ENCODE assay signal across 8 cellular contexts in the genomic region with DNA sequence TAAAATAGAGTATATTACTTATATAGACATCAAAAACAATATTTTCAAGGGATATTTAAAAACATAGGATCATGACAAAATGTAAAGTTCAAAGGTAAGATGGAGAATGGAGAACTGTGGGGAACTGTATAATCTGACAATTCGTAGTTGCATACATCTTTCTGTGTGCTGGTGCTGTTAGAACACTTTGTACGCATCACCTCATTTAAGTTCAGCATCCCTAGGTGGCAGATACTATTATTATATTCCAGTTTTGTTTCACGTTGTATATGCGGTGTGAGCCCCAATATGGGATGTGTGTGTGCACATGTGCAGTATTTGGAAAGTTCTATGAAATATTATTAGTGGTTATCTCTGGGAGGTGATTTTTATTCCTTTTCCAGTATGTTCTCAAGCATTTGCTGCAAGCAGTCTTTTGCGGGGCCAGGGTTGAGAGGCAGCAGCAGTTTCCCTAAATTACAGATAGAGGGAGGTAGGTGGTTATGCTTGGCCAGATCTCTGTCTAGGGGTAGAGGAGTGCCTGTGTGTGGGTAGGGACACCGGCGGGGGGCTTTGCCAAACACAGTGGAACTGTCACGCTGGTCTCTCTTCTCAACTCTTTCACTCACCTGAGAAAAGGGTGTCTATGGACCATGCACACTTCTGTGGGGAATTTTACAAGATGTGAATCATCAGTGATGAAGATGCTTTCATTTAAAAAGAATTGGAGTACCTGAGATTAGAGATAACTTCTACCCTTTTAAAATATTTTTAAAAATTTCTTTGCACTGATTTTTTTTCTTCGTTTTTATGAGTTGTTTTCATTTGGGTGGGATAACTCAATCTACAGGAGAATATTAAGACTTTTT. TPM values are rescaled to one million over a fixed set of nuclear protein-coding genes. Genes with fewer than 3 reads are reported as not detected.
A peak's percentile ranks its signal among the peaks of the same experiment; 100 is the strongest.
DNase-seq lines count a peak whose midpoint lies in the region; ATAC-seq, FAIRE-seq and TF ChIP-seq lines count a peak whose summit lies in the region.

No MANE protein-coding gene starts in this region.

- H3K36me3 Mint-ChIP-seq in activated naive CD8-positive, alpha-beta T cell treated with anti-CD3 and anti-CD28 coated beads, Interleukin-2, amount 50 U/mL, for 24 hours (ENCODE audit: low read depth) = peaks cover 2% of the 10 kb centered on the region
- no peaks in the 10 kb centered on the region for H3K36me3 Mint-ChIP-seq in immature natural killer cell

- DNase-seq in G401 (ENCODE audit: low spot score) (peak; percentile 77), HEK293T (ENCODE audit: extremely low spot score) (peak; percentile 49), NOMO-1 (lab: John Stamatoyannopoulos, UW; ENCODE audit: unreplicated experiment in 2 of 2) (peak; percentile 66 to 69), immature natural killer cell (peak; percentile 35 to 55 (median 39)), NCI-H2029 treated with DMSO at 0.1 percent for 48 hours (lab: John Stamatoyannopoulos, UW) (no peak), RCC 7860 (ENCODE audit: low spot score) (no peak)
- no peak for DNase-seq in activated naive CD8-positive, alpha-beta T cell treated with anti-CD3 and anti-CD28 coated beads, Interleukin-2, amount 50 U/mL, for 24 hours
- peak; percentile 18 to 20 for DNase-seq in stimulated activated naive CD8-positive, alpha-beta T cell treated with anti-CD3 and anti-CD28 coated beads, Interleukin-15, amount 100 ng/mL, for 72 hours

- POLR2A ChIA-PET in HEK293T (lab: Yijun Ruan, JAX) = no interaction called here

- FAIRE-seq in RCC 7860 (lab: Jason Lieb, UNC) = no peak

- H3K27ac Mint-ChIP-seq in activated naive CD8-positive, alpha-beta T cell treated with anti-CD3 and anti-CD28 coated beads, Interleukin-2, amount 50 U/mL, for 24 hours = no peak overlapping the region
- peak overlapping the region in 4 of 6 donors; percentile 41 to 72 (median 66) for H3K27ac Mint-ChIP-seq in immature natural killer cell
- H3K27ac Mint-ChIP-seq in stimulated activated naive CD8-positive, alpha-beta T cell treated with anti-CD3 and anti-CD28 coated beads, Interleukin-15, amount 100 ng/mL, for 72 hours = no peak overlapping the region

- in situ Hi-C loops in G401 (cut with HindIII; ENCODE audit: low sequenced_read_pairs) = no loop called here

- H3K4me1 Mint-ChIP-seq in activated naive CD8-positive, alpha-beta T cell treated with anti-CD3 and anti-CD28 coated beads, Interleukin-2, amount 50 U/mL, for 24 hours = peaks cover 10% of the 10 kb centered on the region
- peaks cover 12 to 14% of the 10 kb centered on the region in 2 donors for H3K4me1 Mint-ChIP-seq in immature natural killer cell
- H3K4me1 Mint-ChIP-seq in stimulated activated naive CD8-positive, alpha-beta T cell treated with anti-CD3 and anti-CD28 coated beads, Interleukin-15, amount 100 ng/mL, for 72 hours = peaks cover 8% of the 10 kb centered on the region

- CTCF ChIA-PET in HEK293T (lab: Yijun Ruan, JAX) = interaction anchor here (0.7 kb wide), 1 partner anchor 290 kb away, joined by 5 read pairs; no protein-coding TSS in a partner anchor

- H3K4me3 Mint-ChIP-seq in activated naive CD8-positive, alpha-beta T cell treated with anti-CD3 and anti-CD28 coated beads, Interleukin-2, amount 50 U/mL, for 24 hours = no peak overlapping the region
- no peak overlapping the region for H3K4me3 Mint-ChIP-seq in immature natural killer cell
- H3K4me3 Mint-ChIP-seq in stimulated activated naive CD8-positive, alpha-beta T cell treated with anti-CD3 and anti-CD28 coated beads, Interleukin-15, amount 100 ng/mL, for 72 hours = no peak overlapping the region

- H3K27me3 Mint-ChIP-seq in activated naive CD8-positive, alpha-beta T cell treated with anti-CD3 and anti-CD28 coated beads, Interleukin-2, amount 50 U/mL, for 24 hours = peaks cover 5% of the 10 kb centered on the region
- H3K27me3 Mint-ChIP-seq in immature natural killer cell (ENCODE audit: low read depth in 3 of 3) = peaks cover 0 to 7% (median 6%) of the 10 kb centered on the region in 3 donors
- peaks cover 7% of the 10 kb centered on the region for H3K27me3 Mint-ChIP-seq in stimulated activated naive CD8-positive, alpha-beta T cell treated with anti-CD3 and anti-CD28 coated beads, Interleukin-15, amount 100 ng/mL, for 72 hours

- peaks cover 4% of the 10 kb centered on the region for H3K9me3 Mint-ChIP-seq in activated naive CD8-positive, alpha-beta T cell treated with anti-CD3 and anti-CD28 coated beads, Interleukin-2, amount 50 U/mL, for 24 hours
- no peaks in the 10 kb centered on the region for H3K9me3 Mint-ChIP-seq in immature natural killer cell
- H3K9me3 Mint-ChIP-seq in stimulated activated naive CD8-positive, alpha-beta T cell treated with anti-CD3 and anti-CD28 coated beads, Interleukin-15, amount 100 ng/mL, for 72 hours = no peaks in the 10 kb centered on the region

- ATAC-seq in activated naive CD8-positive, alpha-beta T cell treated with anti-CD3 and anti-CD28 coated beads, Interleukin-2, amount 50 U/mL, for 24 hours = peak; percentile 85
- peak; percentile 85 for ATAC-seq in stimulated activated naive CD8-positive, alpha-beta T cell treated with anti-CD3 and anti-CD28 coated beads, Interleukin-15, amount 100 ng/mL, for 72 hours

TF ChIP-seq in HEK293T, 16 proteins besides CTCF, POLR2A, EP300 and RAD21:
- TF ChIP-seq PKNOX1 (IDR thresholded peaks at IDR 0.05) = no peak
- no peak for TF ChIP-seq CTBP1 (IDR thresholded peaks at IDR 0.05; ENCODE audit: borderline replicate concordance)
- no peak for TF ChIP-seq HDGF (IDR thresholded peaks at IDR 0.05; ENCODE audit: borderline replicate concordance)
- TF ChIP-seq ELF4 (IDR thresholded peaks at IDR 0.05) = no peak
- TF ChIP-seq FOXA1 (IDR thresholded peaks at IDR 0.05) = no peak
- TF ChIP-seq ZNF384 (IDR thresholded peaks at IDR 0.05) = no peak
- TF ChIP-seq SUZ12 (IDR thresholded peaks at IDR 0.05) = no peak
- TF ChIP-seq L3MBTL2 (conservative IDR thresholded peaks at IDR 0.05) = no peak

RNA-seq across cellular contexts. Expression of gene ALOX5AP, which starts 55.6 kb away (rescaled TPM):
- not detected in 2 replicates for total RNA-seq in G401 (2014; rRNA removed; shearing (Covaris generic))
- polyA plus RNA-seq in immature natural killer cell = 100 to 1,000 TPM; 449 to 804 (median 530) TPM

Comparison
In these comparisons a context has a peak if more than half of its experiments do, and no peak if none do; other contexts are left out.
1. DNase-seq: peak in G401 (single experiment), HEK293T (single experiment), NOMO-1 (2 of 2), immature natural killer cell (3 of 3) and stimulated activated naive CD8-positive, alpha-beta T cell treated with anti-CD3 and anti-CD28 coated beads, Interleukin-15, amount 100 ng/mL, for 72 hours (2 of 2); none in activated naive CD8-positive, alpha-beta T cell treated with anti-CD3 and anti-CD28 coated beads, Interleukin-2, amount 50 U/mL, for 24 hours (single experiment), NCI-H2029 treated with DMSO at 0.1 percent for 48 hours (single experiment) and RCC 7860 (single experiment).
2. H3K27ac Mint-ChIP-seq: peak in immature natural killer cell (4 of 6); none in activated naive CD8-positive, alpha-beta T cell treated with anti-CD3 and anti-CD28 coated beads, Interleukin-2, amount 50 U/mL, for 24 hours (single experiment) and stimulated activated naive CD8-positive, alpha-beta T cell treated with anti-CD3 and anti-CD28 coated beads, Interleukin-15, amount 100 ng/mL, for 72 hours (0 of 2).